ENCODE assay signal across 1 cellular context in genomic region chr16:67451061-67451703, GRCh38.
TF ChIP-seq lines count a peak whose summit lies in the region.

No MANE protein-coding gene starts in this region.

TF ChIP-seq in HepG2, 621 proteins besides CTCF, POLR2A, EP300 and RAD21:
- TF ChIP-seq MAFK (conservative IDR thresholded peaks at IDR 0.05 in 1 of 2, IDR thresholded peaks at IDR 0.05 in 1 of 2; ENCODE audit: low read length in 2 of 2) (peak; percentile 10 to 35; a peak in 2 of 4 replicates), CAMTA2 (CRISPR knock-in tag; IDR thresholded peaks at IDR 0.05; ENCODE audit: borderline replicate concordance) (no peak)
